ENCODE assay signal across 12 cellular contexts in genomic region chr17:65389956-65390355, GRCh38.
A peak's percentile ranks its signal among the peaks of the same experiment; 100 is the strongest.
DNase-seq lines count a peak whose midpoint lies in the region; ATAC-seq and TF ChIP-seq lines count a peak whose summit lies in the region.
"Had no signal": no experiment of that assay in that cellular context is flagged by ENCODE, and none has a peak within 500 bp of the region (broad histone marks: within the 10 kb centered on the region; RNA-seq: fewer than 3 reads in every experiment).

No MANE protein-coding gene starts in this region.

- H3K9me3 ChIP-seq in SJSA1 (replicated peaks), result no peaks in the 10 kb centered on the region

- ATAC-seq in stimulated activated naive CD8-positive, alpha-beta T cell treated with anti-CD3 and anti-CD28 coated beads, Interleukin-15, Interleukin-2, amounts not matched to agents 100 U/mL and 50 U/mL, for 24 hours, result peak; percentile 59
- no peak for ATAC-seq in left colon
- no peak for ATAC-seq in HG02623 (IDR thresholded peaks at IDR 0.05; ENCODE audit: unreplicated experiment)
- ATAC-seq in omental fat pad (ENCODE audit: low FRiP score), result no peak
- ATAC-seq: Panc1, right cardiac atrium had no signal

- H3K4me3 ChIP-seq in SJSA1, result no peak overlapping the region
- no peak overlapping the region for H3K4me3 ChIP-seq in foreskin fibroblast (ENCODE audit: low read depth in 1 of 2, low read length in 2 of 2)

- H3K27me3 ChIP-seq in SJSA1 (replicated peaks), result no peaks in the 10 kb centered on the region

- no peaks in the 10 kb centered on the region for H3K36me3 ChIP-seq in SJSA1

- intact Hi-C loops in left colon (cut with DNase I, micrococcal nuclease), result no loop called here

- TF ChIP-seq CTCF in foreskin fibroblast (IDR thresholded peaks at IDR 0.05; ENCODE audit: low read depth, low read length) (no peak), omental fat pad (IDR thresholded peaks at IDR 0.05) (no peak)

- peak; percentile 55 for DNase-seq in GM04504 (ENCODE audit: low read depth)
- DNase-seq in SJSA1 (ENCODE audit: low read depth in 1 of 2, low spot score in 2 of 2), result peak; percentile 63 to 75
- DNase-seq in foreskin fibroblast, result peak; percentile 83 to 84
- no peak for DNase-seq in stimulated activated naive CD8-positive, alpha-beta T cell treated with anti-CD3 and anti-CD28 coated beads, Interleukin-15, Interleukin-2, amounts not matched to agents 100 U/mL and 50 U/mL, for 24 hours
- DNase-seq in left colon, result no peak
- no peak for DNase-seq in omental fat pad (ENCODE audit: low spot score)
- DNase-seq: Kasumi-1, NCI-H345, right cardiac atrium, substantia nigra had no signal

- H3K4me1 ChIP-seq in SJSA1 (replicated peaks), result peaks cover 22% of the 10 kb centered on the region

- H3K27ac ChIP-seq in SJSA1, result no peak overlapping the region

Comparison
In these comparisons a context has a peak if more than half of its experiments do, and no peak if none do; other contexts are left out.
1. DNase-seq: peak in GM04504 (single experiment), SJSA1 (2 of 2) and foreskin fibroblast (2 of 2); none in stimulated activated naive CD8-positive, alpha-beta T cell treated with anti-CD3 and anti-CD28 coated beads, Interleukin-15, Interleukin-2, amounts not matched to agents 100 U/mL and 50 U/mL, for 24 hours (single experiment), left colon (0 of 2) and omental fat pad (single experiment).